In genomic region chrX:10756365-10756915, GRCh38 we compare ENCODE assay signal across 12 cellular contexts.
A peak's percentile ranks its signal among the peaks of the same experiment; 100 is the strongest.
DNase-seq lines count a peak whose midpoint lies in the region; ATAC-seq, FAIRE-seq and TF ChIP-seq lines count a peak whose summit lies in the region.
"Had no signal": no experiment of that assay in that cellular context is flagged by ENCODE, and none has a peak within 500 bp of the region (broad histone marks: within the 10 kb centered on the region; RNA-seq: fewer than 3 reads in every experiment).

No MANE protein-coding gene starts in this region.

- no peaks in the 10 kb centered on the region for H3K36me3 Mint-ChIP-seq in progenitor cell of endocrine pancreas (ENCODE audit: insufficient read depth)
- H3K36me3 Mint-ChIP-seq: natural killer cell had no signal

- H3K79me2 ChIP-seq in PC-9 (ENCODE audit: low read depth) (no peaks in the 10 kb centered on the region), fibroblast of lung (ENCODE audit: control insufficient read depth, insufficient read depth, low read length) (no peaks in the 10 kb centered on the region)

- ATAC-seq in HG03095 (IDR thresholded peaks at IDR 0.05; ENCODE audit: unreplicated experiment) = no peak
- ATAC-seq: natural killer cell had no signal

- TF ChIP-seq CTCF in PC-9 (conservative IDR thresholded peaks at IDR 0.05) = no peak
- TF ChIP-seq CTCF in fibroblast of lung (conservative IDR thresholded peaks at IDR 0.05 in 1 of 2, IDR thresholded peaks at IDR 0.05 in 1 of 2; ENCODE audit: low read depth in 1 of 2, low read length in 2 of 2) = no peak
- no peak for TF ChIP-seq CTCF in progenitor cell of endocrine pancreas (IDR thresholded peaks at IDR 0.05; ENCODE audit: unreplicated experiment)
- no peak for TF ChIP-seq CTCF in Peyer's patch (IDR thresholded peaks at IDR 0.05)

- no peaks in the 10 kb centered on the region for H3F3A ChIP-seq in PC-9 (ENCODE audit: insufficient read depth, low read depth)

- H3K9me3 Mint-ChIP-seq in progenitor cell of endocrine pancreas (ENCODE audit: low read depth) = peaks cover 17% of the 10 kb centered on the region
- H3K9me3 Mint-ChIP-seq: natural killer cell had no signal

- H3K9me3 ChIP-seq in PC-9 (ENCODE audit: insufficient read depth, low read depth) (no peaks in the 10 kb centered on the region), fibroblast of lung (ENCODE audit: control insufficient read depth, insufficient read depth, low read depth, low read length) (no peaks in the 10 kb centered on the region), Peyer's patch (no peaks in the 10 kb centered on the region)

- H3K4me3 Mint-ChIP-seq in progenitor cell of endocrine pancreas (ENCODE audit: low read depth) = no peak overlapping the region
- H3K4me3 Mint-ChIP-seq: natural killer cell had no signal

- BruUV-seq in PC-9 (replicated peaks; lab: Mats Ljungman, UMichigan) = no TSS peak

- peak; percentile 34 to 37 for DNase-seq in PC-9
- peak; percentile 79 to 96 for DNase-seq in fibroblast of lung (ENCODE audit: low read depth in 2 of 2)
- no peak for DNase-seq in progenitor cell of endocrine pancreas (ENCODE audit: low spot score, unreplicated experiment)
- DNase-seq in Peyer's patch = no peak
- DNase-seq in G401 (ENCODE audit: low spot score) = no peak
- DNase-seq in SKM-1 treated with dmso at 0.1 percent for 144 hours (lab: John Stamatoyannopoulos, UW; ENCODE audit: unreplicated experiment) = no peak
- DNase-seq: activated CD8-positive, alpha-beta memory T cell treated with anti-CD3 and anti-CD28 coated beads, Interleukin-2, amount 50 U/mL, for 48 hours; natural killer cell; SHP77 had no signal

- H3K4me2 ChIP-seq in PC-9 (no peak overlapping the region), fibroblast of lung (ENCODE audit: extremely low read depth, insufficient read depth, low read length) (no peak overlapping the region)

- H4K20me1 ChIP-seq in PC-9 (ENCODE audit: insufficient read depth) (no peaks in the 10 kb centered on the region), fibroblast of lung (ENCODE audit: control insufficient read depth, extremely low read depth, insufficient read depth, low read length) (no peaks in the 10 kb centered on the region)

- no peak overlapping the region for H3K4me3 ChIP-seq in PC-9
- no peak overlapping the region for H3K4me3 ChIP-seq in fibroblast of lung (replicated peaks in 1 of 4; ENCODE audit: control extremely low read depth in 1 of 4, insufficient read depth in 1 of 4, low read depth in 3 of 4, low read length in 4 of 4)
- H3K4me3 ChIP-seq in Peyer's patch = no peak overlapping the region

- H3K27me3 ChIP-seq in PC-9 (ENCODE audit: insufficient read depth, low read depth) (no peaks in the 10 kb centered on the region), fibroblast of lung (ENCODE audit: control insufficient read depth, insufficient read depth, low read length) (no peaks in the 10 kb centered on the region), Peyer's patch (no peaks in the 10 kb centered on the region)

- POLR2A ChIA-PET in PC-9 (lab: Charles Lee; ENCODE audit: unreplicated experiment) = interaction anchor here (0.6 to 0.7 kb wide), 2 partner anchors 402 to 564 kb away, joined by 4 to 5 read pairs; no protein-coding TSS in a partner anchor

- peak; percentile 97 for FAIRE-seq in G401.6 (lab: Jason Lieb, UNC)
- FAIRE-seq: endometrium had no signal

- H3K9me2 ChIP-seq in PC-9 (ENCODE audit: insufficient read depth) = no peaks in the 10 kb centered on the region

- H3K27me3 Mint-ChIP-seq in progenitor cell of endocrine pancreas = no peaks in the 10 kb centered on the region

- H3K27ac Mint-ChIP-seq in progenitor cell of endocrine pancreas = peak overlapping the region; percentile 96
- H3K27ac Mint-ChIP-seq: natural killer cell had no signal

- peaks cover 20% of the 10 kb centered on the region for H3K4me1 Mint-ChIP-seq in progenitor cell of endocrine pancreas (ENCODE audit: low read depth)
- H3K4me1 Mint-ChIP-seq: natural killer cell had no signal

- TF ChIP-seq POLR2A in Peyer's patch (IDR thresholded peaks at IDR 0.05) = no peak

- H3K4me1 ChIP-seq in PC-9 (replicated peaks; ENCODE audit: insufficient read depth) (no peaks in the 10 kb centered on the region), fibroblast of lung (ENCODE audit: control insufficient read depth, extremely low read depth, insufficient read depth, low read length) (peaks cover 3% of the 10 kb centered on the region), Peyer's patch (no peaks in the 10 kb centered on the region)

- CTCF ChIA-PET in PC-9 (lab: Charles Lee) = no interaction called here

- H3K36me3 ChIP-seq in PC-9 (ENCODE audit: low read depth) (no peaks in the 10 kb centered on the region), fibroblast of lung (ENCODE audit: control insufficient read depth, insufficient read depth, low read length) (no peaks in the 10 kb centered on the region), Peyer's patch (no peaks in the 10 kb centered on the region)

- intact Hi-C loops in PC-9 (cut with micrococcal nuclease; ENCODE audit: unreplicated experiment) = loop anchor here (10.0 kb wide), 1 partner anchor 142 kb away; no protein-coding TSS in a partner anchor

- in situ Hi-C loops in G401 (cut with HindIII; ENCODE audit: low sequenced_read_pairs) = no loop called here

- H3K27ac ChIP-seq in PC-9 (no peak overlapping the region), fibroblast of lung (ENCODE audit: insufficient read depth, low read length) (no peak overlapping the region), Peyer's patch (no peak overlapping the region)

- no peak overlapping the region for H3K9ac ChIP-seq in fibroblast of lung (ENCODE audit: insufficient read depth, low read length)

- no peak overlapping the region for H2AFZ ChIP-seq in PC-9
- no peak overlapping the region for H2AFZ ChIP-seq in fibroblast of lung (ENCODE audit: low read length)

Comparison
In these comparisons a context has a peak if more than half of its experiments do, and no peak if none do; other contexts are left out.
1. DNase-seq: peak in PC-9 (2 of 2) and fibroblast of lung (2 of 2); none in progenitor cell of endocrine pancreas (single experiment), Peyer's patch (0 of 3), G401 (single experiment) and SKM-1 treated with dmso at 0.1 percent for 144 hours (single experiment).